In the genomic region with DNA sequence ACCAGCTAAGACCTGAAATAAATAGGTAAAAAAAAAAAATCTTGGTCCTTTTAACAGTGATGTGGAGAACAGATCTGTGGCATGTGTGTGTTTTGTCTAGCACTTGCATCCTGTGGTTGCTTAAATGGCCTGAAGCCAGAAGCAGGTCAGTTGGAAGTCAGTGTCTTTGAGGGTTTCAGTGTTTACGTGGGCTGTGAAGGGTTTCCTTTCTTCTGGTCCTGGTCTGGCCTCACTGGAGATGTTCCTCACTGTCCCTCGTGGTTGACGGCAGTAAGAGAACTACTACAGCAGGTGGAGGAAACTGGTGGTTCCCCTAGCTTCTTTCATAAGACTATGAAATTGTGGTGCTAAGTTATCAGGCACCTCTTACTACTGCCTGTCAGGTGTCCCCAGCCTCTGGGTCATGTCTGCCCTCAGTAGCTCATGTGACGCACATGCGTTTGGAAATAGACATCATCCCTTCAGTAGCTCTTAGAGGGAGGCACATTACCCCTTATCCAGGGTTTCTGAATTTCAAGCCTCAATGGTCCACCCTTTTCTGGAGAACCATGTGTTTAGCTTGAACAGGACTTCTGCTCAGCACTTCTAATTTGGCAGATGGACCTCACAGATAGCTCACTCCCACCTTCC, we compare ENCODE assay signal across 14 cellular contexts. TPM values are rescaled to one million over a fixed set of nuclear protein-coding genes. Genes with fewer than 3 reads are reported as not detected.
DNase-seq lines count a peak whose midpoint lies in the region; ATAC-seq and TF ChIP-seq lines count a peak whose summit lies in the region.
"Had no signal": no experiment of that assay in that cellular context is flagged by ENCODE, and none has a peak within 500 bp of the region (broad histone marks: within the 10 kb centered on the region; RNA-seq: fewer than 3 reads in every experiment).

No MANE protein-coding gene starts in this region.

- H3K4me3 ChIP-seq in transverse colon: no peak overlapping the region
- H3K4me3 ChIP-seq: testis had no signal

- 50 to 71% methylated on average over 1 to 5 of the region's 5 CpGs for WGBS in transverse colon (ENCODE audit: low coverage in 1 of 2), 2 donors

- intact Hi-C loops in transverse colon (cut with DNase I; ENCODE audit: low total_unique reads) (no loop called here), head of caudate nucleus (cut with DNase I) (no loop called here)

- ATAC-seq in HG02678 (IDR thresholded peaks at IDR 0.05; ENCODE audit: unreplicated experiment): peak; percentile 99
- ATAC-seq in HG03575 (IDR thresholded peaks at IDR 0.05; ENCODE audit: extremely low read depth, insufficient number of reproducible peaks, low FRiP score, unreplicated experiment): peak; percentile 96
- ATAC-seq: activated T-cell treated with anti-CD3 and anti-CD28 coated beads, Interleukin-2, amount 50 U/mL, for 4 hours had no signal

- DNase-seq in DMS79 treated with DMSO at 0.1 percent for 48 hours (lab: John Stamatoyannopoulos, UW) (peak; percentile 7), DMS79 (lab: John Stamatoyannopoulos, UW) (no peak), transverse colon (peak; percentile 22), head of caudate nucleus (no peak), NCI-H1436 treated with DMSO at 0.1 percent for 48 hours (lab: John Stamatoyannopoulos, UW) (no peak)
- no peak for DNase-seq in stimulated activated CD4-positive, alpha-beta T cell treated with anti-CD3 and anti-CD28 coated beads, Interleukin-2, amount 100 ng/mL, for 48 hours
- DNase-seq: activated T-cell treated with anti-CD3 and anti-CD28 coated beads, Interleukin-2, amount 50 U/mL, for 4 hours; effector CD4-positive, alpha-beta T cell; SIG-M5; testis had no signal

- H3K9me3 ChIP-seq in transverse colon: no peaks in the 10 kb centered on the region
- H3K9me3 ChIP-seq: testis had no signal

- TF ChIP-seq POLR2A in transverse colon (IDR thresholded peaks at IDR 0.05): no peak

- TF ChIP-seq EP300 in transverse colon (IDR thresholded peaks at IDR 0.05; ENCODE audit: low read depth): no peak

- no peaks in the 10 kb centered on the region for H3K36me3 ChIP-seq in transverse colon

- TF ChIP-seq CTCF in transverse colon (IDR thresholded peaks at IDR 0.05): no peak

- H3K27ac ChIP-seq in transverse colon: no peak overlapping the region
- H3K27ac ChIP-seq: 22Rv1, testis had no signal

- H3K4me1 ChIP-seq in transverse colon: no peaks in the 10 kb centered on the region
- H3K4me1 ChIP-seq: testis had no signal

- no peaks in the 10 kb centered on the region for H3K27me3 ChIP-seq in transverse colon
- H3K27me3 ChIP-seq: testis had no signal

- in situ Hi-C loops in transverse colon (cut with MboI; ENCODE audit: low pct_ligation_motif_present in 1 of 4, low pct_unique_long_range_greater_than_20kb in 1 of 4, low sequenced_read_pairs in 3 of 4): no loop called here

RNA-seq across cellular contexts. Expression of a gene that starts 59.4 kb away (rescaled TPM):
- not detected for total RNA-seq in transverse colon
- total RNA-seq: activated T-cell treated with anti-CD3 and anti-CD28 coated beads, Interleukin-2, amount 50 U/mL, for 4 hours; kidney epithelial cell had no signal

Comparison
In these comparisons a context has a peak if more than half of its experiments do, and no peak if none do; other contexts are left out.
1. DNase-seq: peak in DMS79 treated with DMSO at 0.1 percent for 48 hours (single experiment) and transverse colon (single experiment); none in DMS79 (single experiment), head of caudate nucleus (0 of 42), NCI-H1436 treated with DMSO at 0.1 percent for 48 hours (single experiment) and stimulated activated CD4-positive, alpha-beta T cell treated with anti-CD3 and anti-CD28 coated beads, Interleukin-2, amount 100 ng/mL, for 48 hours (0 of 2).